ENCODE assay signal across 5 cellular contexts in genomic region chr4:109020861-109021260, GRCh38.
"Had no signal": no experiment of that assay in that cellular context is flagged by ENCODE, and none has a peak within 500 bp of the region (broad histone marks: within the 10 kb centered on the region; RNA-seq: fewer than 3 reads in every experiment).

No MANE protein-coding gene starts in this region.

- H3K4me3 ChIP-seq: K562 had no signal

- DNase-seq: IMR-90, KBM-7, KG1 had no signal

- H3K27ac ChIP-seq: HL-60 had no signal
